In the genomic region with DNA sequence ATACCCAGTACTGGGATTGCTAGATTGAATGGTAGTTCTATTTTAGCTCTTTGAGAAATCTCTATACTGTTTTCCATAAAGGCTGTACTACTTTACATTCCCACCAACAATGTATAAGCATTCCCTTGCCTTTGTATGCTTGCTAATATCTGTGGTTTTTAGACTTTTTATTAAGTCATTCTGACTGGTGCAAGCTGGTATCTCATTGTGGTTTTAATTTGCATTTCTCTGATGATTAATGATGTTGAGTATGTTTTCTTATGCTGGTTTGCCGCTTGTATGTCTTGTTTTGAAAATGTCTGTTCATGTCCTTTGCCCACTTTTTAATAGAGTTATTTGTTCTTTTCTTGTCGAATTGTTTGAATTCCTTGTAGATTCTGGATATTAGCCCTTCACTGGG, we compare ENCODE assay signal across 16 cellular contexts.
DNase-seq lines count a peak whose midpoint lies in the region; ATAC-seq and TF ChIP-seq lines count a peak whose summit lies in the region.
"Had no signal": no experiment of that assay in that cellular context is flagged by ENCODE, and none has a peak within 500 bp of the region (broad histone marks: within the 10 kb centered on the region; RNA-seq: fewer than 3 reads in every experiment).

No MANE protein-coding gene starts in this region.

- no peaks in the 10 kb centered on the region for H3K79me2 ChIP-seq in neural progenitor cell (ENCODE audit: low read depth)

- no peak overlapping the region for H3K4me3 Mint-ChIP-seq in neural progenitor cell
- H3K4me3 Mint-ChIP-seq: activated naive CD4-positive, alpha-beta T cell treated with anti-CD3 and anti-CD28 coated beads, Interleukin-2, amount 50 U/mL, for 24 hours; mesothelial cell of epicardium; T-cell had no signal

- DNase-seq in AG04450 (ENCODE audit: low read depth, low spot score) (peak; percentile 42), M059J (ENCODE audit: low read depth) (peak; percentile 89), astrocyte of the hippocampus (ENCODE audit: low read depth, low spot score) (peak; percentile 80), foreskin melanocyte (peak; percentile 49), neural progenitor cell (ENCODE audit: low spot score) (no peak), putamen (ENCODE audit: low spot score) (no peak), lower lobe of right lung (no peak)
- DNase-seq: activated CD4-positive, alpha-beta T cell treated with anti-CD3 and anti-CD28 coated beads for 1 hour; NCI-H1105; NCI-H2227 treated with DMSO at 0.1 percent for 48 hours; ovary; T-cell had no signal

- H3K4me2 ChIP-seq in neural progenitor cell, result no peak overlapping the region

- H2AFZ ChIP-seq in neural progenitor cell (replicated peaks), result no peak overlapping the region

- intact Hi-C loops in lower lobe of right lung (cut with DNase I), result no loop called here

- CTCF ChIA-PET in AG04450 (lab: Charles Lee), result interaction anchor here (0.6 kb wide), 1 partner anchor 25 kb away, joined by 9 read pairs; no protein-coding TSS in a partner anchor

- no peaks in the 10 kb centered on the region for H3K27me3 Mint-ChIP-seq in neural progenitor cell (ENCODE audit: insufficient read depth, low read depth)

- H4K20me1 ChIP-seq in neural progenitor cell (ENCODE audit: low read depth), result no peaks in the 10 kb centered on the region

- H3K36me3 ChIP-seq in neural progenitor cell (no peaks in the 10 kb centered on the region), lower lobe of right lung (no peaks in the 10 kb centered on the region)
- H3K36me3 ChIP-seq: ovary had no signal

- ATAC-seq in HG03442 (IDR thresholded peaks at IDR 0.05; ENCODE audit: unreplicated experiment) (no peak), lower lobe of right lung (no peak)
- ATAC-seq: esophagus mucosa, T-cell had no signal

- peaks cover 6% of the 10 kb centered on the region for H3K4me1 ChIP-seq in neural progenitor cell
- no peaks in the 10 kb centered on the region for H3K4me1 ChIP-seq in lower lobe of right lung

- H3K9me3 Mint-ChIP-seq in neural progenitor cell, result no peaks in the 10 kb centered on the region
- H3K9me3 Mint-ChIP-seq: activated naive CD4-positive, alpha-beta T cell treated with anti-CD3 and anti-CD28 coated beads, Interleukin-2, amount 50 U/mL, for 24 hours had no signal

- no peaks in the 10 kb centered on the region for H3K27me3 ChIP-seq in AG04450 (ENCODE audit: control insufficient read depth, insufficient read depth, low read length)
- no peaks in the 10 kb centered on the region for H3K27me3 ChIP-seq in neural progenitor cell
- H3K27me3 ChIP-seq in lower lobe of right lung (ENCODE audit: low read depth), result no peaks in the 10 kb centered on the region
- H3K27me3 ChIP-seq: ovary had no signal

- H3F3A ChIP-seq in neural progenitor cell (ENCODE audit: low read depth), result no peaks in the 10 kb centered on the region

- POLR2A ChIA-PET in AG04450 (lab: Yijun Ruan, JAX), result interaction anchor here (0.6 to 2.6 kb wide), 2 partner anchors 32 to 237 kb away, joined by 3 to 12 read pairs; no protein-coding TSS in a partner anchor

- no peak overlapping the region for H3K9ac ChIP-seq in neural progenitor cell

- H3K9me3 ChIP-seq in AG04450 (ENCODE audit: control insufficient read depth, insufficient read depth, low read length) (no peaks in the 10 kb centered on the region), neural progenitor cell (ENCODE audit: low read depth) (no peaks in the 10 kb centered on the region), lower lobe of right lung (no peaks in the 10 kb centered on the region)
- H3K9me3 ChIP-seq: ovary had no signal

- no peak overlapping the region for H3K27ac Mint-ChIP-seq in neural progenitor cell
- H3K27ac Mint-ChIP-seq: activated naive CD4-positive, alpha-beta T cell treated with anti-CD3 and anti-CD28 coated beads, Interleukin-2, amount 50 U/mL, for 24 hours; mesothelial cell of epicardium had no signal

- H3K4me3 ChIP-seq in AG04450 (ENCODE audit: low read depth, low read length), result no peak overlapping the region
- no peak overlapping the region for H3K4me3 ChIP-seq in neural progenitor cell
- no peak overlapping the region for H3K4me3 ChIP-seq in lower lobe of right lung
- H3K4me3 ChIP-seq: ovary had no signal

- peaks cover 5% of the 10 kb centered on the region for H3K4me1 Mint-ChIP-seq in neural progenitor cell
- H3K4me1 Mint-ChIP-seq: activated naive CD4-positive, alpha-beta T cell treated with anti-CD3 and anti-CD28 coated beads, Interleukin-2, amount 50 U/mL, for 24 hours; mesothelial cell of epicardium; T-cell had no signal

- no peak overlapping the region for H3K27ac ChIP-seq in AG04450 (ENCODE audit: low read depth, low read length)
- no peak overlapping the region for H3K27ac ChIP-seq in neural progenitor cell
- no peak overlapping the region for H3K27ac ChIP-seq in lower lobe of right lung
- H3K27ac ChIP-seq: ovary had no signal

- no peak for TF ChIP-seq CTCF in AG04450 (IDR thresholded peaks at IDR 0.05; ENCODE audit: low read depth, low read length)
- no peak for TF ChIP-seq CTCF in neural progenitor cell (IDR thresholded peaks at IDR 0.05)
- no peak for TF ChIP-seq CTCF in lower lobe of right lung (IDR thresholded peaks at IDR 0.05)

- no peaks in the 10 kb centered on the region for H3K36me3 Mint-ChIP-seq in neural progenitor cell
- H3K36me3 Mint-ChIP-seq: activated naive CD4-positive, alpha-beta T cell treated with anti-CD3 and anti-CD28 coated beads, Interleukin-2, amount 50 U/mL, for 24 hours; mesothelial cell of epicardium; T-cell had no signal

Comparison
In these comparisons a context has a peak if more than half of its experiments do, and no peak if none do; other contexts are left out.
1. DNase-seq: peak in AG04450 (single experiment), M059J (single experiment), astrocyte of the hippocampus (single experiment) and foreskin melanocyte (single experiment); none in neural progenitor cell (single experiment), putamen (single experiment) and lower lobe of right lung (single experiment).